ENCODE assay signal across 28 cellular contexts in the genomic region with DNA sequence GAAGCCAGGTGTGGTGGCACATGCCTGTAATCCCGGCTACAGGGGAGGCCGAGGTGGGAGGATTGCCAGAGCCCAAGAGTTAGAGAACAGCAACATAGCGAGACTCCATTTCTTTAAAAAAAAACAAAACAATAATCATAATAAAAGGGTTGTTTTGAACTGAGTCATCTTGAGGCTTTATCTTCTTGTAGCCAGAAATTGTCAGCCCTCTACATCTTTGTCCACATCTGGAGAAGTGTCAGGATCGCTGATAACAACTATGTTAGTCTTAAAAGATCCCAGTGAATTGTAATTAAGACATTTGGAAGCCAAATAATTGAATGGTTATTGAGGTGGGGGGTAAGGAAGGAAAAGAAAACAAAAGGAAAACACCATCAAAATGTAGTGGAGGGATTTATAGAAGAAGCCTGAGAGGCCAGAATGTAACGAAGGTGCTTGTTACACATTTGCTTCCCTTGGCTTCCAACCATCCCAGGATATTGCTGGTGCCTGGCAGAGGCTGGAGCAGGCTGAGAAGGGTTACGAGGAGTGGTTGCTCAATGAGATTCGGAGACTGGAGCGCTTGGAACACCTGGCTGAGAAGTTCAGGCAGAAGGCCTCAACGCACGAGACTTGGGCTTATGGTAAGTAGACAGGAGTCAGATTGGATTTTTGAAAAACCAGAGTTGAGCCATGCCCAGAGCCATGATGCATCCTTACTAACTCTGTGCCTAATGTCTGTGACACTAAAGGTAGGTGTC. TPM values are rescaled to one million over a fixed set of nuclear protein-coding genes. Genes with fewer than 3 reads are reported as not detected.
"Had no signal": no experiment of that assay in that cellular context is flagged by ENCODE, and none has a peak within 500 bp of the region (broad histone marks: within the 10 kb centered on the region; RNA-seq: fewer than 3 reads in every experiment).

No MANE protein-coding gene starts in this region.

- H3K4me1 Mint-ChIP-seq: activated CD4-positive, alpha-beta memory T cell treated with anti-CD3 and anti-CD28 coated beads, Interleukin-2, amount 10 ng/mL, durations not matched to agents 7 days and 5 days; activated CD4-positive, alpha-beta T cell treated with anti-CD3 and anti-CD28 coated beads for 36 hours; activated CD4-positive, alpha-beta T cell treated with anti-CD3 and anti-CD28 coated beads, Interleukin-2, amount 10 ng/mL, durations not matched to agents 24 days and 14 days; activated naive CD4-positive, alpha-beta T cell treated with anti-CD3 and anti-CD28 coated beads, Interleukin-2, amount 10 ng/mL, durations not matched to agents 7 days and 5 days; activated naive CD8-positive, alpha-beta T cell treated with anti-CD3 and anti-CD28 coated beads, Interleukin-2, amount 10 ng/mL, durations not matched to agents 7 days and 5 days; brain; central memory CD8-positive, alpha-beta T cell; endodermal cell had no signal

- H3K9me3 ChIP-seq: ascending aorta, breast epithelium, esophagus squamous epithelium had no signal

- H3K9me3 Mint-ChIP-seq: activated CD4-positive, alpha-beta memory T cell treated with anti-CD3 and anti-CD28 coated beads, Interleukin-2, amount 10 ng/mL, durations not matched to agents 7 days and 5 days; activated CD4-positive, alpha-beta T cell treated with anti-CD3 and anti-CD28 coated beads, Interleukin-2, amount 10 ng/mL, durations not matched to agents 24 days and 14 days; activated naive CD4-positive, alpha-beta T cell treated with anti-CD3 and anti-CD28 coated beads, Interleukin-2, amount 10 ng/mL, durations not matched to agents 7 days and 5 days; activated naive CD4-positive, alpha-beta T cell treated with anti-CD3 and anti-CD28 coated beads, Interleukin-2, amount 50 U/mL, for 72 hours; activated naive CD8-positive, alpha-beta T cell treated with anti-CD3 and anti-CD28 coated beads, Interleukin-2, amount 10 ng/mL, durations not matched to agents 7 days and 5 days; activated T-cell treated with anti-CD3 and anti-CD28 coated beads, Interleukin-2, amount 50 U/mL, for 24 hours; activated T-cell treated with anti-CD3 and anti-CD28 coated beads, Interleukin-2, amount 50 U/mL, for 72 hours; brain; central memory CD8-positive, alpha-beta T cell; dendritic cell treated with granulocyte-macrophage colony-stimulating factor and Interleukin-4, amounts not matched to agents 40 ng/mL and 50 ng/mL, for 4 days; endodermal cell had no signal

- DNase-seq: activated CD4-positive, alpha-beta memory T cell treated with anti-CD3 and anti-CD28 coated beads, Interleukin-2, amount 10 ng/mL, durations not matched to agents 7 days and 5 days; activated CD4-positive, alpha-beta T cell treated with anti-CD3 and anti-CD28 coated beads for 36 hours; activated CD4-positive, alpha-beta T cell treated with anti-CD3 and anti-CD28 coated beads, Interleukin-2, amount 10 ng/mL, durations not matched to agents 24 days and 14 days; activated CD4-positive, CD25-positive, alpha-beta regulatory T cell; activated CD4-positive, CD25-positive, alpha-beta regulatory T cell treated with anti-CD3 and anti-CD28 coated beads, Interleukin-2, amount 50 U/mL, for 72 hours; activated CD8-positive, alpha-beta memory T cell treated with anti-CD3 and anti-CD28 coated beads, Interleukin-2, amount 50 U/mL, for 48 hours; activated gamma-delta T cell; activated naive CD4-positive, alpha-beta T cell; activated naive CD4-positive, alpha-beta T cell treated with anti-CD3 and anti-CD28 coated beads, Interleukin-2, amount 10 ng/mL, durations not matched to agents 7 days and 5 days; activated naive CD8-positive, alpha-beta T cell treated with anti-CD3 and anti-CD28 coated beads, Interleukin-2, amount 10 ng/mL, durations not matched to agents 7 days and 5 days; activated T-cell treated with anti-CD3 and anti-CD28 coated beads for 4 hours; activated T-cell treated with anti-CD3 and anti-CD28 coated beads, Interleukin-2, amount 50 U/mL, for 24 hours; activated T-cell treated with anti-CD3 and anti-CD28 coated beads, Interleukin-2, amount 50 U/mL, for 72 hours; dorsolateral prefrontal cortex; effector memory CD4-positive, alpha-beta T cell; endodermal cell; esophagus squamous epithelium; foreskin melanocyte; T-helper 2 cell had no signal

- H3K36me3 ChIP-seq: breast epithelium, esophagus squamous epithelium had no signal

- H3K4me3 Mint-ChIP-seq: activated CD4-positive, alpha-beta memory T cell treated with anti-CD3 and anti-CD28 coated beads, Interleukin-2, amount 10 ng/mL, durations not matched to agents 7 days and 5 days; activated CD4-positive, alpha-beta T cell treated with anti-CD3 and anti-CD28 coated beads for 36 hours; activated CD4-positive, alpha-beta T cell treated with anti-CD3 and anti-CD28 coated beads, Interleukin-2, amount 10 ng/mL, durations not matched to agents 24 days and 14 days; activated naive CD4-positive, alpha-beta T cell treated with anti-CD3 and anti-CD28 coated beads, Interleukin-2, amount 10 ng/mL, durations not matched to agents 7 days and 5 days; activated naive CD8-positive, alpha-beta T cell treated with anti-CD3 and anti-CD28 coated beads, Interleukin-2, amount 10 ng/mL, durations not matched to agents 7 days and 5 days; activated T-cell treated with anti-CD3 and anti-CD28 coated beads, Interleukin-2, amount 50 U/mL, for 24 hours; activated T-cell treated with anti-CD3 and anti-CD28 coated beads, Interleukin-2, amount 50 U/mL, for 72 hours; brain; central memory CD8-positive, alpha-beta T cell; dendritic cell treated with granulocyte-macrophage colony-stimulating factor and Interleukin-4, amounts not matched to agents 40 ng/mL and 50 ng/mL, for 4 days; endodermal cell had no signal

- H3K36me3 Mint-ChIP-seq: activated naive CD4-positive, alpha-beta T cell treated with anti-CD3 and anti-CD28 coated beads, Interleukin-2, amount 10 ng/mL, durations not matched to agents 7 days and 5 days; activated naive CD4-positive, alpha-beta T cell treated with anti-CD3 and anti-CD28 coated beads, Interleukin-2, amount 50 U/mL, for 72 hours; activated naive CD8-positive, alpha-beta T cell treated with anti-CD3 and anti-CD28 coated beads, Interleukin-2, amount 10 ng/mL, durations not matched to agents 7 days and 5 days had no signal

- H3K27ac ChIP-seq: ascending aorta, breast epithelium, coronary artery, dorsolateral prefrontal cortex, esophagus squamous epithelium had no signal

- H3K4me3 ChIP-seq: ascending aorta, breast epithelium, coronary artery, dorsolateral prefrontal cortex, esophagus squamous epithelium had no signal

- H3K27ac Mint-ChIP-seq: activated CD4-positive, alpha-beta memory T cell treated with anti-CD3 and anti-CD28 coated beads, Interleukin-2, amount 10 ng/mL, durations not matched to agents 7 days and 5 days; activated CD4-positive, alpha-beta T cell treated with anti-CD3 and anti-CD28 coated beads for 36 hours; activated CD4-positive, alpha-beta T cell treated with anti-CD3 and anti-CD28 coated beads, Interleukin-2, amount 10 ng/mL, durations not matched to agents 24 days and 14 days; activated naive CD4-positive, alpha-beta T cell treated with anti-CD3 and anti-CD28 coated beads, Interleukin-2, amount 10 ng/mL, durations not matched to agents 7 days and 5 days; activated naive CD4-positive, alpha-beta T cell treated with anti-CD3 and anti-CD28 coated beads, Interleukin-2, amount 50 U/mL, for 72 hours; activated naive CD8-positive, alpha-beta T cell treated with anti-CD3 and anti-CD28 coated beads, Interleukin-2, amount 10 ng/mL, durations not matched to agents 7 days and 5 days; activated T-cell treated with anti-CD3 and anti-CD28 coated beads, Interleukin-2, amount 50 U/mL, for 24 hours; activated T-cell treated with anti-CD3 and anti-CD28 coated beads, Interleukin-2, amount 50 U/mL, for 72 hours; dendritic cell treated with granulocyte-macrophage colony-stimulating factor and Interleukin-4, amounts not matched to agents 40 ng/mL and 50 ng/mL, for 4 days; endodermal cell had no signal

- H3K27me3 Mint-ChIP-seq: activated CD4-positive, alpha-beta memory T cell treated with anti-CD3 and anti-CD28 coated beads, Interleukin-2, amount 10 ng/mL, durations not matched to agents 7 days and 5 days; activated CD4-positive, alpha-beta T cell treated with anti-CD3 and anti-CD28 coated beads, Interleukin-2, amount 10 ng/mL, durations not matched to agents 24 days and 14 days; brain; dendritic cell treated with granulocyte-macrophage colony-stimulating factor and Interleukin-4, amounts not matched to agents 40 ng/mL and 50 ng/mL, for 4 days had no signal

- ATAC-seq: activated CD4-positive, alpha-beta T cell treated with anti-CD3 and anti-CD28 coated beads for 36 hours; activated naive CD4-positive, alpha-beta T cell treated with anti-CD3 and anti-CD28 coated beads, Interleukin-2, amount 50 U/mL, for 72 hours; activated T-cell treated with anti-CD3 and anti-CD28 coated beads, Interleukin-2, amount 50 U/mL, for 72 hours had no signal

- H3K27me3 ChIP-seq: ascending aorta, breast epithelium, dorsolateral prefrontal cortex, esophagus squamous epithelium had no signal

- H3K4me1 ChIP-seq: ascending aorta, breast epithelium, esophagus squamous epithelium had no signal

RNA-seq across cellular contexts. Expression of a gene that starts 56.3 kb away (rescaled TPM):
- total RNA-seq: activated CD4-positive, alpha-beta memory T cell treated with anti-CD3 and anti-CD28 coated beads, Interleukin-2, amount 10 ng/mL, durations not matched to agents 7 days and 5 days; activated naive CD8-positive, alpha-beta T cell treated with anti-CD3 and anti-CD28 coated beads, Interleukin-2, amount 10 ng/mL, durations not matched to agents 7 days and 5 days; fibroblast of villous mesenchyme; T-helper 1 cell treated with Interleukin-12 subunit alpha and Interleukin-12 subunit beta and Interleukin-4 antibody, amounts not matched to agents 30 ng/mL and 1 ng/mL, for 36 hours had no signal
